Comparison of ENCODE assay signal across 1 cellular context in the genomic region with DNA sequence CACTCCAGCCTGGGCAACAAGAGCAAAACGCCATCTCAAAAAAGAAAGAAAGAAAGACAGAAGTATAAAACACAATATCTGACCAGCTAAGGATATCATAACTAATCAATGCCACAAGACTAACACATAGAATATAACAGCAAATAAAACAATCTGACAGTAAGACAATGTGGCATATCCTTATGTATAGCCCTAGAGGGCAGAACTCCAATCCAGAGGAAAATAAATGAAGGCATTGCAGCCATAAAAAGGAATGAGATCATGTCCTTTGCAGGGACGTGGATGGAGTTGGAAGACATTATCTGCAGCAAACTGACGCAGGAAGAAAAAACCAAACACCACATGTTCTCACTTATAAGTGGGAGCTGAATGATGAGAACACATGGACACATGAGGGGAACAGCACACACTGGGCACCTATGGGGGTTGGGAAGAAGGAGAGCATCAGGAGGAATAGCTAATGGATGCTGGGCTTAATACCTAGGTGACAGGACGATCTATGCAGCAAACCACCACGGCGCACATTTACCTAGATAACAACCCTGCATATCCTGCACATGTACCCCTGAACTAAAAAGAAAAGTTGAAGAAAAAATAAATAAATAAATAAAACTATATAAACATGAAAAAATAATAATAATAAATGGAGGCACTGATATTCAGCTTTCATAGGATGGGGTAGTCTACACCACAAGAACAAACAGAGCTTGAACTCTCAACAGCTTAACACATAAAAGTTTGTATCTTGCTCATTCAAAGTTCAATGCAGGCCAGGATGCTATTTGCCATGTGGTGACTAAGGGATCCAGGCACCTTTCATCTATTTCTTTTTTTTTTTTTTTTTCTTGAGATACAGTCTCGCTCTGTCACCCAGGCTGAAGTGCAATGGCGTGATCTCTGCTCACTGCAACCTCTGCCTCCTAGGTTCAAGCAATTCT.
TF ChIP-seq lines count a peak whose summit lies in the region.

No MANE protein-coding gene starts in this region.

TF ChIP-seq in HepG2, 621 proteins besides CTCF, POLR2A, EP300 and RAD21 (continued from another document):
- TF ChIP-seq, protein P1, sequence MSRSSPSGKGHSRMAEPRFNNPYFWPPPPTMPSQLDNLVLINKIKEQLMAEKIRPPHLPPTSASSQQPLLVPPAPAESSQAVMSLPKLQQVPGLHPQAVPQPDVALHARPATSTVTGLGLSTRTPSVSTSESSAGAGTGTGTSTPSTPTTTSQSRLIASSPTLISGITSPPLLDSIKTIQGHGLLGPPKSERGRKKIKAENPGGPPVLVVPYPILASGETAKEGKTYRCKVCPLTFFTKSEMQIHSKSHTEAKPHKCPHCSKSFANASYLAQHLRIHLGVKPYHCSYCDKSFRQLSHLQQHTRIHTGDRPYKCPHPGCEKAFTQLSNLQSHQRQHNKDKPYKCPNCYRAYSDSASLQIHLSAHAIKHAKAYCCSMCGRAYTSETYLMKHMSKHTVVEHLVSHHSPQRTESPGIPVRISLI (CRISPR knock-in tag; IDR thresholded peaks at IDR 0.05; ENCODE audit: borderline replicate concordance) = peak; percentile 44; the same call in 1 of the 2 replicates
- TF ChIP-seq TBP (CRISPR knock-in tag; IDR thresholded peaks at IDR 0.05) = no peak
